Comparison of ENCODE assay signal across 26 cellular contexts in genomic region chr6:106549521-106549920, GRCh38.
A peak's percentile ranks its signal among the peaks of the same experiment; 100 is the strongest.
DNase-seq lines count a peak whose midpoint lies in the region; ATAC-seq and TF ChIP-seq lines count a peak whose summit lies in the region.
"Had no signal": no experiment of that assay in that cellular context is flagged by ENCODE, and none has a peak within 500 bp of the region (broad histone marks: within the 10 kb centered on the region; RNA-seq: fewer than 3 reads in every experiment).

No MANE protein-coding gene starts in this region.

- no peak for TF ChIP-seq POLR2A in IMR-90 (IDR thresholded peaks at IDR 0.05; ENCODE audit: low read depth, low read length)

- H3K14ac ChIP-seq in IMR-90 (replicated peaks; ENCODE audit: low read depth, low read length), result no peak overlapping the region

- H3K23ac ChIP-seq in IMR-90 (ENCODE audit: low read depth, low read length), result no peak overlapping the region

- WGBS in IMR-90 (ENCODE audit: extremely low coverage in 2 of 2, insufficient read length in 1 of 2), 2 experiments, result 100% methylated on average over 1 of the region's 1 CpG; no CpG with 5 or more reads in 1 of the 2 experiments

- H3K4me1 ChIP-seq in IMR-90 (ENCODE audit: control insufficient read depth, insufficient read depth, low read length), result peaks cover 10% of the 10 kb centered on the region

- no peaks in the 10 kb centered on the region for H4K20me1 ChIP-seq in IMR-90 (ENCODE audit: insufficient read depth, low read length)

- H3K27me3 ChIP-seq in IMR-90 (ENCODE audit: control insufficient read depth, insufficient read depth, low read length) (no peaks in the 10 kb centered on the region), WERI-Rb-1 (ENCODE audit: insufficient read depth, low read depth, severe bottlenecking) (no peaks in the 10 kb centered on the region)
- H3K27me3 ChIP-seq: ascending aorta, hepatocyte, SJSA1 had no signal

- 0 out of 2 replicates have a peak overlapping the region, but pooled peaks have one; percentile 28 for H2BK120ac ChIP-seq in IMR-90 (ENCODE audit: low read depth, low read length)

- DNase-seq in activated T-cell treated with anti-CD3 and anti-CD28 coated beads, Interleukin-2, amount 50 U/mL, for 24 hours, result no peak
- DNase-seq in activated T-cell treated with anti-CD3 and anti-CD28 coated beads, Interleukin-2, amount 50 U/mL, for 4 hours, result no peak
- no peak for DNase-seq in IMR-90
- DNase-seq in naive thymus-derived CD8-positive, alpha-beta T cell, result no peak
- DNase-seq in NCI-H2081 treated with DMSO at 0.1 percent for 48 hours (lab: John Stamatoyannopoulos, UW), result no peak
- no peak for DNase-seq in WERI-Rb-1
- DNase-seq: activated CD4-positive, CD25-positive, alpha-beta regulatory T cell treated with anti-CD3 and anti-CD28 coated beads, Interleukin-2, amount 50 U/mL, for 72 hours; activated naive CD4-positive, alpha-beta T cell treated with anti-CD3 and anti-CD28 coated beads, Interleukin-2, amount 10 ng/mL, durations not matched to agents 7 days and 5 days; activated T-cell treated with anti-CD3 and anti-CD28 coated beads, Interleukin-2, amount 50 U/mL, for 48 hours; AML-193; COR-L47; DMS79 treated with DMSO at 0.1 percent for 48 hours; GF-D8; NCI-H1092; NCI-H1930; NCI-H226; NCI-H774; nucleus accumbens had no signal

- H3K4me3 Mint-ChIP-seq in activated T-cell treated with anti-CD3 and anti-CD28 coated beads, Interleukin-2, amount 50 U/mL, for 24 hours, result no peak overlapping the region
- H3K4me3 Mint-ChIP-seq in activated T-cell treated with anti-CD3 and anti-CD28 coated beads, Interleukin-2, amount 50 U/mL, for 4 hours, result no peak overlapping the region
- H3K4me3 Mint-ChIP-seq in activated naive CD8-positive, alpha-beta T cell, result no peak overlapping the region
- H3K4me3 Mint-ChIP-seq in naive thymus-derived CD8-positive, alpha-beta T cell, result no peak overlapping the region
- H3K4me3 Mint-ChIP-seq: activated naive CD4-positive, alpha-beta T cell treated with anti-CD3 and anti-CD28 coated beads, Interleukin-2, amount 10 ng/mL, durations not matched to agents 7 days and 5 days; type B pancreatic cell had no signal

- in situ Hi-C loops in IMR-90 (cut with MboI; ENCODE audit: low sequenced_read_pairs), result no loop called here

- H3K56ac ChIP-seq in IMR-90 (ENCODE audit: extremely low read depth, insufficient read depth, low read length), result no peak overlapping the region

- H2AFZ ChIP-seq in IMR-90 (replicated peaks; ENCODE audit: low read length, poor library complexity), result no peak overlapping the region
- H2AFZ ChIP-seq: hepatocyte had no signal

- no peak overlapping the region for H2AK9ac ChIP-seq in IMR-90 (replicated peaks; ENCODE audit: low read depth, low read length, poor library complexity)

- no peak overlapping the region for H2BK15ac ChIP-seq in IMR-90 (ENCODE audit: low read depth, low read length)

- H3K27ac ChIP-seq in IMR-90 (ENCODE audit: insufficient read depth, low read length) (no peak overlapping the region), WERI-Rb-1 (no peak overlapping the region)
- H3K27ac ChIP-seq: A549, ascending aorta, hepatocyte, SJSA1 had no signal

- H3K36me3 ChIP-seq in IMR-90 (ENCODE audit: control insufficient read depth, insufficient read depth, low read length) (no peaks in the 10 kb centered on the region), WERI-Rb-1 (no peaks in the 10 kb centered on the region)

- peaks cover 72% of the 10 kb centered on the region for H3K4me1 Mint-ChIP-seq in activated T-cell treated with anti-CD3 and anti-CD28 coated beads, Interleukin-2, amount 50 U/mL, for 24 hours (ENCODE audit: low read depth)
- H3K4me1 Mint-ChIP-seq in activated T-cell treated with anti-CD3 and anti-CD28 coated beads, Interleukin-2, amount 50 U/mL, for 4 hours (ENCODE audit: low read depth), result peaks cover 56% of the 10 kb centered on the region
- H3K4me1 Mint-ChIP-seq in activated naive CD8-positive, alpha-beta T cell (ENCODE audit: low read depth), result peaks cover 53% of the 10 kb centered on the region
- peaks cover 13 to 50% (median 20%) of the 10 kb centered on the region in 4 donors for H3K4me1 Mint-ChIP-seq in naive thymus-derived CD8-positive, alpha-beta T cell

- POLR2A ChIA-PET in IMR-90 (lab: Charles Lee; ENCODE audit: unreplicated experiment), result no interaction called here
- POLR2A ChIA-PET in naive thymus-derived CD8-positive, alpha-beta T cell (lab: Charles Lee), result no interaction called here

- H3K4me2 ChIP-seq in IMR-90 (ENCODE audit: low read depth, low read length), result no peak overlapping the region
- H3K4me2 ChIP-seq: A549, hepatocyte had no signal

- TF ChIP-seq RAD21 in IMR-90 (IDR thresholded peaks at IDR 0.05; ENCODE audit: low read length), result no peak

- H2BK5ac ChIP-seq in IMR-90 (ENCODE audit: low read depth, low read length, poor library complexity, severe bottlenecking), result no peak overlapping the region

- no peak overlapping the region for H3K9ac ChIP-seq in IMR-90 (ENCODE audit: low read depth, low read length)

- H4K8ac ChIP-seq in IMR-90 (ENCODE audit: low read depth in 2 of 2, low read length in 2 of 2), result no peak overlapping the region

- peaks cover 12% of the 10 kb centered on the region; the same call in 1 of the 2 replicates for H3K9me1 ChIP-seq in IMR-90 (ENCODE audit: insufficient read depth, low read length)

- no peaks in the 10 kb centered on the region for H3K9me3 ChIP-seq in IMR-90 (ENCODE audit: control insufficient read depth, insufficient read depth, low read length)
- H3K9me3 ChIP-seq in WERI-Rb-1 (ENCODE audit: severe bottlenecking), result no peaks in the 10 kb centered on the region
- H3K9me3 ChIP-seq: A549, ascending aorta, SJSA1 had no signal

- no peaks in the 10 kb centered on the region for H3K79me1 ChIP-seq in IMR-90 (ENCODE audit: low read depth in 1 of 2, low read length in 2 of 2)

- no peaks in the 10 kb centered on the region for H3K9me3 Mint-ChIP-seq in activated T-cell treated with anti-CD3 and anti-CD28 coated beads, Interleukin-2, amount 50 U/mL, for 24 hours
- no peaks in the 10 kb centered on the region for H3K9me3 Mint-ChIP-seq in activated T-cell treated with anti-CD3 and anti-CD28 coated beads, Interleukin-2, amount 50 U/mL, for 4 hours
- no peaks in the 10 kb centered on the region for H3K9me3 Mint-ChIP-seq in activated naive CD8-positive, alpha-beta T cell (ENCODE audit: low read depth)
- peaks cover 0 to 3% (median 0%) of the 10 kb centered on the region in 9 donors for H3K9me3 Mint-ChIP-seq in naive thymus-derived CD8-positive, alpha-beta T cell

- no peak overlapping the region for H2AK5ac ChIP-seq in IMR-90 (ENCODE audit: low read depth, low read length)

- dilution Hi-C loops in IMR-90 (cut with HindIII; ENCODE audit: low sequenced_read_pairs, unreplicated experiment), result no loop called here

- TF ChIP-seq CTCF in IMR-90 (conservative IDR thresholded peaks at IDR 0.05; ENCODE audit: low read depth, low read length) (no peak), WERI-Rb-1 (IDR thresholded peaks at IDR 0.05; ENCODE audit: low read depth, low read length) (no peak)

- H3K27me3 Mint-ChIP-seq in activated T-cell treated with anti-CD3 and anti-CD28 coated beads, Interleukin-2, amount 50 U/mL, for 24 hours, result no peaks in the 10 kb centered on the region
- H3K27me3 Mint-ChIP-seq in activated T-cell treated with anti-CD3 and anti-CD28 coated beads, Interleukin-2, amount 50 U/mL, for 4 hours (ENCODE audit: low read depth), result no peaks in the 10 kb centered on the region
- H3K27me3 Mint-ChIP-seq in activated naive CD8-positive, alpha-beta T cell, result no peaks in the 10 kb centered on the region
- H3K27me3 Mint-ChIP-seq in naive thymus-derived CD8-positive, alpha-beta T cell, result no peaks in the 10 kb centered on the region
- H3K27me3 Mint-ChIP-seq: activated naive CD4-positive, alpha-beta T cell treated with anti-CD3 and anti-CD28 coated beads, Interleukin-2, amount 10 ng/mL, durations not matched to agents 7 days and 5 days; type B pancreatic cell had no signal

- H3K18ac ChIP-seq in IMR-90 (ENCODE audit: low read depth, low read length), result no peak overlapping the region

- H3K4ac ChIP-seq in IMR-90 (ENCODE audit: low read depth, low read length), result no peak overlapping the region

- H3K27ac Mint-ChIP-seq in activated T-cell treated with anti-CD3 and anti-CD28 coated beads, Interleukin-2, amount 50 U/mL, for 24 hours, result peak overlapping the region; percentile 30
- H3K27ac Mint-ChIP-seq in activated naive CD8-positive, alpha-beta T cell, result peak overlapping the region; percentile 67
- peak overlapping the region in 9 of 10 donors; percentile 24 to 76 (median 42) for H3K27ac Mint-ChIP-seq in naive thymus-derived CD8-positive, alpha-beta T cell
- H3K27ac Mint-ChIP-seq: activated naive CD4-positive, alpha-beta T cell treated with anti-CD3 and anti-CD28 coated beads, Interleukin-2, amount 10 ng/mL, durations not matched to agents 7 days and 5 days; type B pancreatic cell had no signal

- H4K91ac ChIP-seq in IMR-90 (ENCODE audit: insufficient read depth, low read depth, low read length), result no peak overlapping the region

- no peak overlapping the region for H4K5ac ChIP-seq in IMR-90 (ENCODE audit: low read depth, low read length)

- intact Hi-C loops in IMR-90 (cut with micrococcal nuclease), result no loop called here

- H3K4me3 ChIP-seq in IMR-90 (ENCODE audit: insufficient read depth, low read depth, low read length), result no peak overlapping the region
- H3K4me3 ChIP-seq in WERI-Rb-1 (ENCODE audit: low read depth, low read length), result no peak overlapping the region
- H3K4me3 ChIP-seq: A549, ascending aorta, hepatocyte, SJSA1, skin epidermis had no signal

- no TSS peak for BruUV-seq in IMR-90 (replicated peaks; lab: Mats Ljungman, UMichigan)

- no peak overlapping the region for H2BK20ac ChIP-seq in IMR-90 (ENCODE audit: low read depth, low read length)

- H3K36me3 Mint-ChIP-seq in activated T-cell treated with anti-CD3 and anti-CD28 coated beads, Interleukin-2, amount 50 U/mL, for 24 hours (ENCODE audit: low read depth), result peaks cover 88% of the 10 kb centered on the region
- peaks cover 70% of the 10 kb centered on the region for H3K36me3 Mint-ChIP-seq in activated T-cell treated with anti-CD3 and anti-CD28 coated beads, Interleukin-2, amount 50 U/mL, for 4 hours (ENCODE audit: insufficient read depth)
- peaks cover 39% of the 10 kb centered on the region for H3K36me3 Mint-ChIP-seq in activated naive CD8-positive, alpha-beta T cell
- H3K36me3 Mint-ChIP-seq in naive thymus-derived CD8-positive, alpha-beta T cell, result peaks cover 4 to 84% (median 54%) of the 10 kb centered on the region in 3 donors
- H3K36me3 Mint-ChIP-seq: type B pancreatic cell had no signal

- ATAC-seq in activated T-cell treated with anti-CD3 and anti-CD28 coated beads, Interleukin-2, amount 50 U/mL, for 4 hours, result no peak
- ATAC-seq in IMR-90 (ENCODE audit: low read depth) (no peak), GM18868 (IDR thresholded peaks at IDR 0.05; ENCODE audit: unreplicated experiment) (no peak)
- no peak for ATAC-seq in naive thymus-derived CD8-positive, alpha-beta T cell
- ATAC-seq: A549 had no signal

- CTCF ChIA-PET in IMR-90 (lab: Yijun Ruan, JAX), result no interaction called here

TF ChIP-seq in IMR-90, 13 proteins besides CTCF, POLR2A, EP300 and RAD21 (continues in another document):
- TF ChIP-seq MXI1 (IDR thresholded peaks at IDR 0.05; ENCODE audit: borderline replicate concordance, low read depth, low read length), result no peak
- no peak for TF ChIP-seq MAFK (IDR thresholded peaks at IDR 0.05; ENCODE audit: low read depth, low read length)
